32 cellular contexts compared by ENCODE assay signal in genomic region chr5:118174671-118175070, GRCh38.
"Had no signal": no experiment of that assay in that cellular context is flagged by ENCODE, and none has a peak within 500 bp of the region (broad histone marks: within the 10 kb centered on the region; RNA-seq: fewer than 3 reads in every experiment).

No MANE protein-coding gene starts in this region.

- H3K4me1 ChIP-seq: ascending aorta had no signal

- H3K9me3 ChIP-seq: ascending aorta had no signal

- FAIRE-seq: bronchial epithelial cell had no signal

- H3K27me3 ChIP-seq: ascending aorta, cardiac muscle cell had no signal

- ATAC-seq: activated CD4-positive, alpha-beta T cell treated with anti-CD3 and anti-CD28 coated beads for 36 hours; activated CD4-positive, CD25-positive, alpha-beta regulatory T cell treated with anti-CD3 and anti-CD28 coated beads, Interleukin-2, amount 50 U/mL, for 24 hours; activated CD8-positive, alpha-beta memory T cell treated with anti-CD3 and anti-CD28 coated beads, Interleukin-2, amount 10 ng/mL, durations not matched to agents 7 days and 5 days; activated CD8-positive, alpha-beta T cell treated with anti-CD3 and anti-CD28 coated beads, Interleukin-2, amount 10 ng/mL, durations not matched to agents 7 days and 5 days; activated naive CD8-positive, alpha-beta T cell treated with anti-CD3 and anti-CD28 coated beads, Interleukin-2, amount 50 U/mL, for 24 hours; WTC11 had no signal

- H3K27ac ChIP-seq: ascending aorta, cardiac muscle cell, WERI-Rb-1 had no signal

- DNase-seq: activated CD4-positive, alpha-beta memory T cell treated with anti-CD3 and anti-CD28 coated beads, Interleukin-2, amount 10 ng/mL, durations not matched to agents 7 days and 5 days; activated CD4-positive, alpha-beta T cell treated with anti-CD3 and anti-CD28 coated beads for 1 hour; activated CD4-positive, alpha-beta T cell treated with anti-CD3 and anti-CD28 coated beads for 36 hours; activated CD4-positive, alpha-beta T cell treated with anti-CD3 and anti-CD28 coated beads for 48 hours; activated CD4-positive, alpha-beta T cell treated with anti-CD3 and anti-CD28 coated beads, Interleukin-2, amount 10 ng/mL, durations not matched to agents 7 days and 5 days; activated CD4-positive, alpha-beta T cell treated with anti-CD3 and anti-CD28 coated beads, Interleukin-2, amount 50 U/mL, for 48 hours; activated CD4-positive, CD25-positive, alpha-beta regulatory T cell; activated CD8-positive, alpha-beta memory T cell treated with anti-CD3 and anti-CD28 coated beads for 24 hours; activated CD8-positive, alpha-beta memory T cell treated with anti-CD3 and anti-CD28 coated beads, Interleukin-2, amount 10 ng/mL, durations not matched to agents 7 days and 5 days; activated CD8-positive, alpha-beta memory T cell treated with anti-CD3 and anti-CD28 coated beads, Interleukin-2, amount 50 U/mL, for 48 hours; activated CD8-positive, alpha-beta T cell treated with anti-CD3 and anti-CD28 coated beads, Interleukin-2, amount 10 ng/mL, durations not matched to agents 7 days and 5 days; activated effector memory CD4-positive, alpha-beta T cell treated with Interleukin-2 at 50 U/mL for 16 hours; activated gamma-delta T cell; activated naive CD4-positive, alpha-beta T cell treated with anti-CD3 and anti-CD28 coated beads, Interleukin-2, amount 10 ng/mL, durations not matched to agents 7 days and 5 days; activated naive CD4-positive, alpha-beta T cell treated with Interleukin-2 at 50 U/mL for 16 hours; activated naive CD8-positive, alpha-beta T cell treated with anti-CD3 and anti-CD28 coated beads, Interleukin-2, amount 10 ng/mL, durations not matched to agents 7 days and 5 days; activated naive CD8-positive, alpha-beta T cell treated with anti-CD3 and anti-CD28 coated beads, Interleukin-2, amount 50 U/mL, for 24 hours; activated T-cell treated with anti-CD3 and anti-CD28 coated beads, Interleukin-2, amount 50 U/mL, for 24 hours; activated T-cell treated with anti-CD3 and anti-CD28 coated beads, Interleukin-2, amount 50 U/mL, for 48 hours; amygdala; anterior cingulate cortex; caudate nucleus; cerebellar nuclear complex; T-helper 1 cell; T-helper 2 cell; T-helper 9 cell; WERI-Rb-1 had no signal

- H3K4me3 ChIP-seq: ascending aorta, cardiac muscle cell had no signal

- H3K36me3 ChIP-seq: ascending aorta, cardiac muscle cell, WERI-Rb-1 had no signal
